Comparison of ENCODE assay signal across 14 cellular contexts in the genomic region with DNA sequence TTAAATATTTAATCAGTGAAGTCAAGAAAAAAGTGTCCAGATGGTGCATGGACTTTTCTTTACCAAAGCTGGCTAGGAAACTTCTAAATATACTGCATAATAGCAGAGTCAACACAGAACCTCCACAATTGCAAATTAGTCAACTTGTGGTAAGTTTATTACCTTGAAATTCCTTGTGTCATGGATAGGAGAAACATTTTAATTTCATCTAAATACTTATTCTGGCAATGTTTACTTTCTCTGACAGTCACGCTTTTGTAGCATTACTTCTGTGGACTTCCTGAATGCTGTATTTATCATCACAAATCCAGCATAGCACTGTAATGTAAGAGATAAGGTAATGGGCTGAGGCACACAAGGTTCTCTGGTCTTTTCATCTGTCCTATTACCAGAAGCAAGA.
"Had no signal": no experiment of that assay in that cellular context is flagged by ENCODE, and none has a peak within 500 bp of the region (broad histone marks: within the 10 kb centered on the region; RNA-seq: fewer than 3 reads in every experiment).

No MANE protein-coding gene starts in this region.

- H3K36me3 ChIP-seq: heart left ventricle, pancreas, suprapubic skin, thyroid gland had no signal

- H3K27ac ChIP-seq: heart left ventricle, pancreas, suprapubic skin, thyroid gland had no signal

- H3K27me3 ChIP-seq: heart left ventricle, pancreas, suprapubic skin, thyroid gland had no signal

- H3K4me3 ChIP-seq: heart left ventricle, pancreas, suprapubic skin, thyroid gland had no signal

- H3K4me1 ChIP-seq: heart left ventricle, pancreas, suprapubic skin, thyroid gland had no signal

- ATAC-seq: effector memory CD8-positive, alpha-beta T cell; heart left ventricle; left lobe of liver; natural killer cell; right cardiac atrium; stimulated activated naive CD8-positive, alpha-beta T cell treated with anti-CD3 and anti-CD28 coated beads, Interleukin-15, Interleukin-2, amounts not matched to agents 100 U/mL and 50 U/mL, for 24 hours had no signal

- H3K9me3 ChIP-seq: heart left ventricle, pancreas, suprapubic skin, thyroid gland had no signal

- DNase-seq: effector memory CD8-positive, alpha-beta T cell; foreskin melanocyte; heart left ventricle; hippocampal formation; mammary epithelial cell; natural killer cell; nucleus accumbens; pancreas; right cardiac atrium; stimulated activated CD4-positive, alpha-beta T cell treated with anti-CD3 and anti-CD28 coated beads, Interleukin-2, amount 100 ng/mL, for 48 hours; stimulated activated naive CD8-positive, alpha-beta T cell treated with anti-CD3 and anti-CD28 coated beads, Interleukin-15, Interleukin-2, amounts not matched to agents 100 U/mL and 50 U/mL, for 24 hours; thyroid gland had no signal
